Comparison of ENCODE assay signal across 22 cellular contexts in the genomic region with DNA sequence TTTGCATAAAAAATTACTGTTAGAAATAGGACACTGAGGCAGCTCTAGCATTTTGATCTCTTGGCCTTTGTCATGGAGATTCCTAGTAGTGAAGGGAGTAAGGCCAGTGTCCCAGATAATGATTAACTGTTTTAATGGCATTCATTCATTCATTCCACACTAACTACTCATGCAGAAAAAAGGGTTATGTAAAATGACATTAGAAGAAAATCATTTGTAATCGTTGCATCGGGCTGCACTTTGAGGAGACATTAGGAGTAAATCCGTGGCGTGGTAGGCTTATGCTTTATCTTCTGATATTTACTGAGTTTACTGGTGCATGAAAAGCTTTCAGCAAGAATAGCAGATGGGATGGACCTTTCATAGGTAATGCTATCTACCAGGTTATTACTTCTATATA.
DNase-seq lines count a peak whose midpoint lies in the region; ATAC-seq, FAIRE-seq and TF ChIP-seq lines count a peak whose summit lies in the region.
"Had no signal": no experiment of that assay in that cellular context is flagged by ENCODE, and none has a peak within 500 bp of the region (broad histone marks: within the 10 kb centered on the region; RNA-seq: fewer than 3 reads in every experiment).

No MANE protein-coding gene starts in this region.

- no peaks in the 10 kb centered on the region for H4K20me1 ChIP-seq in SK-N-SH (ENCODE audit: insufficient read depth)

- no peak overlapping the region for H3K9ac ChIP-seq in kidney (ENCODE audit: low read length in 2 of 2)
- H3K9ac ChIP-seq in SK-N-SH: no peak overlapping the region

- H3K36me3 ChIP-seq in kidney (ENCODE audit: control insufficient read depth in 1 of 2, insufficient read depth in 2 of 2, low read length in 2 of 2) (no peaks in the 10 kb centered on the region), SK-N-SH (replicated peaks in 1 of 2; ENCODE audit: control insufficient read depth in 1 of 2, insufficient read depth in 2 of 2, low read length in 1 of 2) (no peaks in the 10 kb centered on the region)
- H3K36me3 ChIP-seq: SJSA1, upper lobe of right lung had no signal

- H3K9me2 ChIP-seq in SK-N-SH: no peaks in the 10 kb centered on the region

- 90% methylated on average over 4 of the region's 4 CpGs for WGBS in A549 (ENCODE audit: missing lambda C conversion rate)
- WGBS in SK-N-SH (ENCODE audit: low lambda C conversion rate): 93% methylated on average over 4 of the region's 4 CpGs

- H3K9me3 ChIP-seq in A549 (no peaks in the 10 kb centered on the region), kidney (ENCODE audit: control insufficient read depth in 1 of 2, low read length in 2 of 2) (no peaks in the 10 kb centered on the region), SK-N-SH (no peaks in the 10 kb centered on the region)
- H3K9me3 ChIP-seq: mucosa of descending colon, SJSA1, upper lobe of right lung had no signal

- POLR2A ChIA-PET in A549 (lab: Yijun Ruan, JAX) (no interaction called here), SK-N-SH (lab: Yijun Ruan, JAX) (no interaction called here)

- no peaks in the 10 kb centered on the region for H3K79me2 ChIP-seq in SK-N-SH (ENCODE audit: insufficient read depth)

- H3K27ac ChIP-seq in A549 (no peak overlapping the region), kidney (ENCODE audit: low read depth in 2 of 2, low read length in 2 of 2) (no peak overlapping the region), SK-N-SH (ENCODE audit: low read depth in 2 of 2, low read length in 1 of 2) (no peak overlapping the region)
- H3K27ac ChIP-seq: HL-60, SJSA1, upper lobe of right lung had no signal

- no peak overlapping the region for H3K4me2 ChIP-seq in A549
- no peak overlapping the region for H3K4me2 ChIP-seq in SK-N-SH

- DNase-seq in A549 (ENCODE audit: low read depth in 1 of 2, low spot score in 1 of 2) (no peak), D721Med (ENCODE audit: insufficient read length, low spot score) (no peak), NCI-H345 (lab: John Stamatoyannopoulos, UW) (peak; percentile 65), kidney (no peak), SK-N-SH (no peak), foreskin fibroblast (no peak), cerebellum (ENCODE audit: low spot score) (no peak), AG20443 (ENCODE audit: low spot score) (no peak)
- DNase-seq: activated CD4-positive, alpha-beta T cell treated with anti-CD3 and anti-CD28 coated beads, Interleukin-2, amount 10 ng/mL, durations not matched to agents 7 days and 5 days; activated naive CD4-positive, alpha-beta T cell treated with anti-CD3 and anti-CD28 coated beads, Interleukin-2, amount 50 U/mL, for 16 hours; aorta; CD4-positive, alpha-beta T cell; left ventricle myocardium superior; mucosa of descending colon; NCI-H1105; NCI-H2227 treated with DMSO at 0.1 percent for 48 hours; posterior cingulate gyrus; T-helper 17 cell; upper lobe of right lung had no signal

- TF ChIP-seq POLR2A in A549 (IDR thresholded peaks at IDR 0.05; ENCODE audit: low read length): no peak

- no peak overlapping the region for H2AFZ ChIP-seq in SK-N-SH (ENCODE audit: low read depth)

- H3F3A ChIP-seq in SK-N-SH (replicated peaks; ENCODE audit: insufficient read depth): no peaks in the 10 kb centered on the region

- H3K4me3 ChIP-seq in A549 (no peak overlapping the region), kidney (ENCODE audit: low read length in 2 of 2) (no peak overlapping the region), SK-N-SH (ENCODE audit: low read depth in 2 of 2, low read length in 1 of 2) (no peak overlapping the region), foreskin fibroblast (ENCODE audit: low read depth in 1 of 2, low read length in 2 of 2) (no peak overlapping the region)
- H3K4me3 ChIP-seq: mucosa of descending colon, SJSA1, upper lobe of right lung had no signal

- intact Hi-C loops in kidney (cut with DNase I): no loop called here

- TF ChIP-seq RAD21 in A549 (conservative IDR thresholded peaks at IDR 0.05 in 1 of 2, IDR thresholded peaks at IDR 0.05 in 1 of 2) (no peak), SK-N-SH (IDR thresholded peaks at IDR 0.05; ENCODE audit: low read length) (no peak)

- ATAC-seq in A549: no peak
- ATAC-seq: HepG2, left ventricle myocardium superior, mucosa of descending colon, T-helper 17 cell, upper lobe of right lung had no signal

- TF ChIP-seq EP300 in A549 (IDR thresholded peaks at IDR 0.05) (no peak), SK-N-SH (IDR thresholded peaks at IDR 0.05; ENCODE audit: borderline replicate concordance in 1 of 2, low read depth in 1 of 2, low read length in 1 of 2) (no peak)

- peak; percentile 77 for FAIRE-seq in A549 (lab: Jason Lieb, UNC)
- FAIRE-seq in D721Med (lab: Jason Lieb, UNC): peak; percentile 95
- FAIRE-seq in kidney (lab: Jason Lieb, UNC): peak; percentile 68
- FAIRE-seq: HepG2 had no signal

- no peak for TF ChIP-seq CTCF in A549 (IDR thresholded peaks at IDR 0.05)
- TF ChIP-seq CTCF in D721Med (IDR thresholded peaks at IDR 0.05; ENCODE audit: insufficient read depth, missing control alignments): no peak
- TF ChIP-seq CTCF in kidney (IDR thresholded peaks at IDR 0.05; ENCODE audit: borderline replicate concordance, extremely low read depth, insufficient read depth): no peak
- TF ChIP-seq CTCF in SK-N-SH (IDR thresholded peaks at IDR 0.05): no peak
- no peak for TF ChIP-seq CTCF in foreskin fibroblast (IDR thresholded peaks at IDR 0.05; ENCODE audit: low read depth, low read length)

- H3K27me3 ChIP-seq in SK-N-SH (ENCODE audit: insufficient read depth): no peaks in the 10 kb centered on the region
- H3K27me3 ChIP-seq: SJSA1, upper lobe of right lung had no signal

- no peaks in the 10 kb centered on the region for H3K4me1 ChIP-seq in A549
- H3K4me1 ChIP-seq in kidney (ENCODE audit: control insufficient read depth in 1 of 2, insufficient read depth in 1 of 2, low read depth in 1 of 2, low read length in 2 of 2): no peaks in the 10 kb centered on the region
- peaks cover 4 to 12% of the 10 kb centered on the region in 2 experiments; a peak in 3 of 4 replicates for H3K4me1 ChIP-seq in SK-N-SH (ENCODE audit: control insufficient read depth in 1 of 2, insufficient read depth in 2 of 2, low read depth in 1 of 2, low read length in 1 of 2)
- H3K4me1 ChIP-seq: SJSA1, upper lobe of right lung had no signal

- CTCF ChIA-PET in A549 (lab: Yijun Ruan, JAX): interaction anchor here (1.7 to 3.4 kb wide), 3 partner anchors 10 to 466 kb away, joined by 5 to 11 read pairs (median 10); no protein-coding TSS in a partner anchor
- CTCF ChIA-PET in SK-N-SH (lab: Yijun Ruan, JAX): interaction anchor here (1.0 to 2.1 kb wide), 3 partner anchors 12 to 466 kb away, joined by 3 to 4 read pairs (median 3); no protein-coding TSS in a partner anchor

TF ChIP-seq in A549, 52 proteins besides CTCF, POLR2A, EP300 and RAD21 (continues in another document):
- TF ChIP-seq GATA3 (IDR thresholded peaks at IDR 0.05; ENCODE audit: borderline replicate concordance) (no peak), TP53 (CRISPR knock-in tag; IDR thresholded peaks at IDR 0.05) (no peak)
- TF ChIP-seq, protein P1, sequence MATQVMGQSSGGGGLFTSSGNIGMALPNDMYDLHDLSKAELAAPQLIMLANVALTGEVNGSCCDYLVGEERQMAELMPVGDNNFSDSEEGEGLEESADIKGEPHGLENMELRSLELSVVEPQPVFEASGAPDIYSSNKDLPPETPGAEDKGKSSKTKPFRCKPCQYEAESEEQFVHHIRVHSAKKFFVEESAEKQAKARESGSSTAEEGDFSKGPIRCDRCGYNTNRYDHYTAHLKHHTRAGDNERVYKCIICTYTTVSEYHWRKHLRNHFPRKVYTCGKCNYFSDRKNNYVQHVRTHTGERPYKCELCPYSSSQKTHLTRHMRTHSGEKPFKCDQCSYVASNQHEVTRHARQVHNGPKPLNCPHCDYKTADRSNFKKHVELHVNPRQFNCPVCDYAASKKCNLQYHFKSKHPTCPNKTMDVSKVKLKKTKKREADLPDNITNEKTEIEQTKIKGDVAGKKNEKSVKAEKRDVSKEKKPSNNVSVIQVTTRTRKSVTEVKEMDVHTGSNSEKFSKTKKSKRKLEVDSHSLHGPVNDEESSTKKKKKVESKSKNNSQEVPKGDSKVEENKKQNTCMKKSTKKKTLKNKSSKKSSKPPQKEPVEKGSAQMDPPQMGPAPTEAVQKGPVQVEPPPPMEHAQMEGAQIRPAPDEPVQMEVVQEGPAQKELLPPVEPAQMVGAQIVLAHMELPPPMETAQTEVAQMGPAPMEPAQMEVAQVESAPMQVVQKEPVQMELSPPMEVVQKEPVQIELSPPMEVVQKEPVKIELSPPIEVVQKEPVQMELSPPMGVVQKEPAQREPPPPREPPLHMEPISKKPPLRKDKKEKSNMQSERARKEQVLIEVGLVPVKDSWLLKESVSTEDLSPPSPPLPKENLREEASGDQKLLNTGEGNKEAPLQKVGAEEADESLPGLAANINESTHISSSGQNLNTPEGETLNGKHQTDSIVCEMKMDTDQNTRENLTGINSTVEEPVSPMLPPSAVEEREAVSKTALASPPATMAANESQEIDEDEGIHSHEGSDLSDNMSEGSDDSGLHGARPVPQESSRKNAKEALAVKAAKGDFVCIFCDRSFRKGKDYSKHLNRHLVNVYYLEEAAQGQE (IDR thresholded peaks at IDR 0.05): no peak

TF ChIP-seq in SK-N-SH, 30 proteins besides CTCF, POLR2A, EP300 and RAD21 (continues in another document):
- TF ChIP-seq RXRA (IDR thresholded peaks at IDR 0.05; ENCODE audit: borderline replicate concordance, low read depth) (no peak), GATA2 (CRISPR knock-in tag; IDR thresholded peaks at IDR 0.05) (no peak), EZH2phosphoT487 (IDR thresholded peaks at IDR 0.05; ENCODE audit: borderline replicate concordance, low read depth) (no peak), ELF1 (IDR thresholded peaks at IDR 0.05) (no peak)
